ENCODE assay signal across 8 cellular contexts in the genomic region with DNA sequence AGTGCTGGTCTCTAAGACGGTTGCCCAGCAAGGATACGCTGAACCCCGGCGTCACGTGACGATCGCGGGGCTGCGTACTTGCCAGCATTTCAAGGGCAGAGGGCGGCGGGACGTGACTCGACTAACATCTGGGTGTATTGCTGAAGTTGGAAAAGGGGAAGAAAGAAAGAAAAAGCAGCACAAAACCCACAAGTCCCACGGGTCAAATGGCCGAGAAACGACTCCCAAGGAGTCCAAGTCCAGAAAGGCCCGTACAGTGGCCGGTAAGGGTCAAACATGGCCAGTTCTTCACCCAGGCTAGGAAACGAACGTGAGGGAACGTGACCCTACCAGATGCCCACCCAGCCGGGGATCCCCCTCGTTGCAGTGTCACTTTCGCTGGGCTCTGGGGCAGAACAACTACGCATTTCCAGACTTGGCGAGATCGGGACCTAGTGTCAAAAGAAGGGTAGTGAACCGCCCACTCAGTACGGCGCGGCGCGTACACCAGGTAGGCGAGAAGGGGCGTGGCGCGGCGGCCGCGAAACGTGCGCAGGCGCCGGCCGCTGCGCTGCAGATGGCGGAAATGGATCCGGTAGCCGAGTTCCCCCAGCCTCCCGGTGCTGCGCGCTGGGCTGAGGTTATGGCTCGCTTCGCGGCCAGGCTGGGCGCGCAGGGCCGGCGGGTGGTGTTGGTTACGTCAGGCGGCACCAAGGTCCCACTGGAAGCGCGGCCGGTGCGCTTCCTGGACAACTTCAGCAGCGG. TPM values are rescaled to one million over a fixed set of nuclear protein-coding genes. Genes with fewer than 3 reads are reported as not detected.
DNase-seq lines count a peak whose midpoint lies in the region; ATAC-seq and TF ChIP-seq lines count a peak whose summit lies in the region.

A gene (plus strand): TSS at position 534 of the 744 bp plus-strand sequence. CDS start 23 bp downstream, at position 557.
A gene with protein sequence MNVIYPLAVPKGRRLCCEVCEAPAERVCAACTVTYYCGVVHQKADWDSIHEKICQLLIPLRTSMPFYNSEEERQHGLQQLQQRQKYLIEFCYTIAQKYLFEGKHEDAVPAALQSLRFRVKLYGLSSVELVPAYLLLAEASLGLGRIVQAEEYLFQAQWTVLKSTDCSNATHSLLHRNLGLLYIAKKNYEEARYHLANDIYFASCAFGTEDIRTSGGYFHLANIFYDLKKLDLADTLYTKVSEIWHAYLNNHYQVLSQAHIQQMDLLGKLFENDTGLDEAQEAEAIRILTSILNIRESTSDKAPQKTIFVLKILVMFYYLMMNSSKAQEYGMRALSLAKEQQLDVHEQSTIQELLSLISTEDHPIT (minus strand): TSS at position 13 of the 744 bp plus-strand sequence. CDS start 25 bp downstream, outside the sequence.

- POLR2A ChIA-PET in T-cell (lab: Charles Lee): no interaction called here

- CTCF ChIA-PET in T-cell (lab: Charles Lee): no interaction called here

- peaks cover 41 to 48% (median 45%) of the 10 kb centered on the region in 3 donors for H3K4me1 Mint-ChIP-seq in T-cell

- no peaks in the 10 kb centered on the region for H3K27me3 Mint-ChIP-seq in T-cell

- no peaks in the 10 kb centered on the region for H3K9me3 ChIP-seq in right atrium auricular region
- no peaks in the 10 kb centered on the region for H3K9me3 ChIP-seq in uterus

- H3K36me3 ChIP-seq in right atrium auricular region: peaks cover 19% of the 10 kb centered on the region
- no peaks in the 10 kb centered on the region for H3K36me3 ChIP-seq in uterus

- TF ChIP-seq POLR2A in uterus (IDR thresholded peaks at IDR 0.05): peak; percentile 36 to 58

- peak within 1 kb of the TSS; percentile 95 for H3K4me3 ChIP-seq in GM12875 (ENCODE audit: low read depth, low read length)
- peak within 1 kb of the TSS; percentile 89 to 94 for H3K4me3 ChIP-seq in right atrium auricular region
- H3K4me3 ChIP-seq in uterus: peak within 1 kb of the TSS; percentile 68 to 92

- peak within 1 kb of the TSS; percentile 92 to 98 (median 94) for H3K4me3 Mint-ChIP-seq in T-cell

- H3K9me3 Mint-ChIP-seq in T-cell: no peaks in the 10 kb centered on the region

- peaks cover 36% of the 10 kb centered on the region for H3K36me3 Mint-ChIP-seq in T-cell

- H3K4me1 ChIP-seq in right atrium auricular region (peaks cover 0 to 23% of the 10 kb centered on the region in 2 donors), uterus (peaks cover 0 to 6% of the 10 kb centered on the region in 2 donors)

- DNase-seq in NCI-H128 (lab: John Stamatoyannopoulos, UW; ENCODE audit: unreplicated experiment): peak; percentile 80
- DNase-seq in T-cell: peak; percentile 77 to 95 (median 91)
- DNase-seq in amniotic stem cell (lab: John Stamatoyannopoulos, UW): peak; percentile 4
- peak; percentile 85 for DNase-seq in right atrium auricular region (ENCODE audit: low spot score)
- peak; percentile 62 for DNase-seq in pulmonary artery endothelial cell (ENCODE audit: low read depth, low spot score)
- DNase-seq in uterus: peak; percentile 83 to 85

- TF ChIP-seq CTCF in GM12875 (IDR thresholded peaks at IDR 0.05; ENCODE audit: borderline replicate concordance, insufficient read depth, low read depth, low read length): no peak
- TF ChIP-seq CTCF in right atrium auricular region (IDR thresholded peaks at IDR 0.05): no peak
- peak in 3 of 4 experiments; percentile 11 to 36 (median 11) for TF ChIP-seq CTCF in uterus (IDR thresholded peaks at IDR 0.05)

- H3K27ac Mint-ChIP-seq in T-cell: peak within 1 kb of the TSS; percentile 97 to 98

- H3K27me3 ChIP-seq in right atrium auricular region (no peaks in the 10 kb centered on the region), uterus (no peaks in the 10 kb centered on the region)

- intact Hi-C loops in uterus (cut with DNase I; ENCODE audit: low total_unique reads): no loop called here

- peak; percentile 89 for ATAC-seq in HG02678 (IDR thresholded peaks at IDR 0.05; ENCODE audit: unreplicated experiment)
- peak; percentile 91 to 96 (median 93) for ATAC-seq in T-cell (replicated peaks in 1 of 4)

- H3K27ac ChIP-seq in right atrium auricular region (peak within 1 kb of the TSS; percentile 87 to 92), uterus (peak within 1 kb of the TSS; percentile 84 to 95)

RNA-seq across cellular contexts. Expression of the first gene that starts in this region (rescaled TPM):
- 10 to 100 TPM; 47.4 to 63.4 (median 61.8) TPM for total RNA-seq in T-cell
- 10 to 100 TPM; 36.8 to 42.6 TPM for total RNA-seq in right atrium auricular region
- 22.0 and 28.3 TPM in 2 replicates for total RNA-seq in pulmonary artery endothelial cell
- 10 to 100 TPM; 11.5 to 76.3 (median 46.7) TPM for total RNA-seq in uterus

RNA-seq across cellular contexts. Expression of the second gene that starts in this region (rescaled TPM):
- total RNA-seq in T-cell (1 to 10 TPM in 1 of 5 donors, under 1 TPM in 3, not detected in 1; 0.26 to 1.3 (median 0.68) TPM), right atrium auricular region (1 to 10 TPM in 1 of 2 donors, under 1 TPM in 1; 0.26 to 3.4 TPM), pulmonary artery endothelial cell (0.28 and 0.40 TPM in 2 replicates), uterus (1 to 10 TPM in 1 of 4 donors, under 1 TPM in 1, not detected in 2; 0.59 to 5.7 TPM)

Comparison
In these comparisons a context has a peak if more than half of its experiments do, and no peak if none do; other contexts are left out.
1. Peak in every context shown above with its lines: DNase-seq, ATAC-seq, H3K4me3 ChIP-seq and H3K27ac ChIP-seq.
2. CTCF ChIP-seq: peak in uterus (3 of 4); none in GM12875 (single experiment) and right atrium auricular region (0 of 2).
3. DNase-seq: peak in every context shown above with its lines; median percentile 91 in T-cell; 85 in right atrium auricular region; 84 in uterus; 80 in NCI-H128; 62 in pulmonary artery endothelial cell; 4 in amniotic stem cell.